Comparison of ENCODE assay signal across 10 cellular contexts in the genomic region with DNA sequence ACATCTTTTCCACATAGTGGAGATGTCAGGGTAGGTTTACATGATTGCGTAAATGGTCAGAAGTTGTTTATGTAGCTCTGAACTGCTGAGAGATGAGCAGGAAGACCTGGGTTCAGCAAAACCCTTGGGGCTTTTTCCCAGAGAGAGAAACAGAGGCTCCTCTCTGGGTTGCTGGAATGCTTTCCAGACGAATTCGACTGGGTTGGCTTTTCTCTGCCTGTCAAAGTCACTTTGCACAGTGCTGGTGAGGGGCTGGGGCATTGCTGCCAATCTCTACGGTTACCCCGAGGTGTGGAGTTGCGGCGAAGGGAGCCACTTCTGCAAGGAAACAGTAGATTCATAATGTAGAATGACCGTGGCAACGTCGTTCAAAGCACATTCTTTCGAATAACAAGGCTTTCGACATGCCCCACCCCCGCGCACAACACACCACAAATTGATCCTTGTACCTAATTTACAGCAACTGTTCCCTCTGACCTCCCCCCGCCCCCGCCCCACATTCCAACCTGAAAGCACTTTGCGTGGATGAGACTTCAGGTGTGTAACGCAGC. TPM values are rescaled to one million over a fixed set of nuclear protein-coding genes. Genes with fewer than 3 reads are reported as not detected.
DNase-seq lines count a peak whose midpoint lies in the region; ATAC-seq and TF ChIP-seq lines count a peak whose summit lies in the region.
"Had no signal": no experiment of that assay in that cellular context is flagged by ENCODE, and none has a peak within 500 bp of the region (broad histone marks: within the 10 kb centered on the region; RNA-seq: fewer than 3 reads in every experiment).

No MANE protein-coding gene starts in this region.

- H3K36me3 ChIP-seq in Peyer's patch (no peaks in the 10 kb centered on the region), trophoblast cell (ENCODE audit: control insufficient read depth in 1 of 2, insufficient read depth in 2 of 2, low read length in 2 of 2) (no peaks in the 10 kb centered on the region)

- no peak overlapping the region for H3K9ac ChIP-seq in trophoblast cell (ENCODE audit: low read length)

- H3K4ac ChIP-seq in trophoblast cell (ENCODE audit: low read depth, low read length): no peak overlapping the region

- TF ChIP-seq CTCF in Peyer's patch (IDR thresholded peaks at IDR 0.05): no peak

- DNase-seq in D341Med (ENCODE audit: low spot score) (peak; percentile 22), Peyer's patch (peak in 2 of 3 donors; percentile 54 to 64), head of caudate nucleus (peak in 28 of 42 donors; percentile 2 to 54 (median 22)), trophoblast cell (peak; percentile 2 to 33), NCI-H2081 treated with DMSO at 0.1 percent for 48 hours (lab: John Stamatoyannopoulos, UW) (no peak), dermis blood vessel endothelial cell (no peak)
- DNase-seq in activated naive CD4-positive, alpha-beta T cell treated with Interleukin-2 at 50 U/mL for 16 hours: no peak

- H3K9me3 ChIP-seq in Peyer's patch (no peaks in the 10 kb centered on the region), trophoblast cell (ENCODE audit: insufficient read depth, low read depth, low read length) (no peaks in the 10 kb centered on the region)

- no peak overlapping the region for H3K14ac ChIP-seq in trophoblast cell (ENCODE audit: low read length)

- intact Hi-C loops in head of caudate nucleus (cut with DNase I): no loop called here

- H4K12ac ChIP-seq in trophoblast cell (ENCODE audit: low read depth, low read length): no peak overlapping the region

- WGBS in trophoblast cell (ENCODE audit: extremely low coverage, insufficient coverage, insufficient read length): no CpG with 5 or more reads among the region's 18 CpGs

- no peak overlapping the region for H4K8ac ChIP-seq in trophoblast cell (ENCODE audit: low read depth, low read length)

- no peak for ATAC-seq in HG02852 (IDR thresholded peaks at IDR 0.05; ENCODE audit: unreplicated experiment)

- H2BK12ac ChIP-seq in trophoblast cell (ENCODE audit: low read length): no peak overlapping the region

- H3K79me1 ChIP-seq in trophoblast cell (ENCODE audit: low read length): peaks cover 10% of the 10 kb centered on the region

- H2AK5ac ChIP-seq in trophoblast cell (ENCODE audit: low read length): no peak overlapping the region

- peak overlapping the region; percentile 63 for H2BK120ac ChIP-seq in trophoblast cell (ENCODE audit: insufficient read depth, low read length, poor library complexity)

- H3K23ac ChIP-seq in trophoblast cell (ENCODE audit: low read length): no peak overlapping the region

- H3K18ac ChIP-seq in trophoblast cell (ENCODE audit: low read length): no peak overlapping the region

- peak overlapping the region; percentile 98 for H2AFZ ChIP-seq in trophoblast cell (ENCODE audit: insufficient read depth, low read length, poor library complexity)

- H3K27ac ChIP-seq in Peyer's patch: peak overlapping the region; percentile 62 to 86 (median 74)
- H3K27ac ChIP-seq in trophoblast cell (ENCODE audit: low read depth, low read length): peak overlapping the region; percentile 81

- no peaks in the 10 kb centered on the region for H3K27me3 ChIP-seq in Peyer's patch
- no peaks in the 10 kb centered on the region for H3K27me3 ChIP-seq in trophoblast cell (ENCODE audit: insufficient read depth, low read length)

- peak overlapping the region; percentile 59 for H2BK5ac ChIP-seq in trophoblast cell (ENCODE audit: low read depth, low read length, poor library complexity)

- TF ChIP-seq POLR2A in Peyer's patch (IDR thresholded peaks at IDR 0.05): no peak

- H3K79me2 ChIP-seq in trophoblast cell (ENCODE audit: control insufficient read depth, insufficient read depth, low read length, poor library complexity): peaks cover 6% of the 10 kb centered on the region

- H3K4me3 ChIP-seq in Peyer's patch: peak overlapping the region in 2 of 4 donors; percentile 63 to 72
- peak overlapping the region; percentile 90 for H3K4me3 ChIP-seq in trophoblast cell (ENCODE audit: low read depth, low read length)

- peak overlapping the region; percentile 47 for H4K91ac ChIP-seq in trophoblast cell (ENCODE audit: low read depth, low read length)

- H3K4me2 ChIP-seq in trophoblast cell (ENCODE audit: low read length): peak overlapping the region; percentile 80

- peaks cover 0 to 7% (median 0%) of the 10 kb centered on the region in 4 donors for H3K4me1 ChIP-seq in Peyer's patch
- no peaks in the 10 kb centered on the region for H3K4me1 ChIP-seq in trophoblast cell (ENCODE audit: control insufficient read depth in 1 of 2, insufficient read depth in 2 of 2, low read length in 2 of 2)

RNA-seq across cellular contexts. Expression of a gene that starts 0.9 kb away (rescaled TPM):
- 10 to 100 TPM in 3 of 4 donors, 1 to 10 TPM in 1; 5.4 to 31.1 (median 19.9) TPM for total RNA-seq in Peyer's patch
- 7.7 and 8.3 TPM in 2 replicates for polyA plus RNA-seq in trophoblast cell (2013)
- total RNA-seq in dermis blood vessel endothelial cell: 0.17 TPM in 1 of 2 replicates, not detected in the other
- total RNA-seq: activated naive CD4-positive, alpha-beta T cell treated with anti-CD3 and anti-CD28 coated beads, Interleukin-2, amount 50 U/mL, for 72 hours; T-helper 2 cell treated with Interferon-gamma antibody and Interleukin-4, amounts not matched to agents 100 ng/mL and 5 ng/mL, for 36 hours had no signal

Comparison
In these comparisons a context has a peak if more than half of its experiments do, and no peak if none do; other contexts are left out.
1. DNase-seq: peak in D341Med (single experiment), Peyer's patch (2 of 3), head of caudate nucleus (28 of 42) and trophoblast cell (2 of 2); none in activated naive CD4-positive, alpha-beta T cell treated with Interleukin-2 at 50 U/mL for 16 hours (single experiment), NCI-H2081 treated with DMSO at 0.1 percent for 48 hours (single experiment) and dermis blood vessel endothelial cell (single experiment).